ENCODE assay signal across 8 cellular contexts in genomic region chr21:44872568-44873355, GRCh38. TPM values are rescaled to one million over a fixed set of nuclear protein-coding genes. Genes with fewer than 3 reads are reported as not detected.
DNase-seq lines count a peak whose midpoint lies in the region; ATAC-seq and TF ChIP-seq lines count a peak whose summit lies in the region.

No MANE protein-coding gene starts in this region.

- H3K27ac ChIP-seq in RWPE1 = peak overlapping the region; percentile 97

- no peak for ATAC-seq in effector memory CD8-positive, alpha-beta T cell (replicated peaks)
- ATAC-seq in memory B cell (ENCODE audit: low read depth) = no peak
- ATAC-seq in GM19035 (IDR thresholded peaks at IDR 0.05; ENCODE audit: unreplicated experiment) = no peak
- ATAC-seq in HG03439 (IDR thresholded peaks at IDR 0.05; ENCODE audit: unreplicated experiment) = no peak

- peak; percentile 27 for DNase-seq in stimulated activated CD4-positive, alpha-beta T cell treated with anti-CD3 and anti-CD28 coated beads, Interleukin-4, amount 100 ng/mL, for 24 hours
- no peak for DNase-seq in stimulated activated CD4-positive, alpha-beta T cell treated with anti-CD3 and anti-CD28 coated beads, Interleukin-4, amount 100 ng/mL, for 1 hour
- DNase-seq in RWPE1 (ENCODE audit: low spot score) (no peak), memory B cell (ENCODE audit: low spot score in 2 of 2) (no peak), type B pancreatic cell (ENCODE audit: extremely low spot score, unreplicated experiment) (no peak)
- no peak for DNase-seq in effector memory CD8-positive, alpha-beta T cell

- TF ChIP-seq CTCF in RWPE1 (conservative IDR thresholded peaks at IDR 0.05; ENCODE audit: low read depth) (no peak), type B pancreatic cell (conservative IDR thresholded peaks at IDR 0.05) (no peak)

- H3K36me3 Mint-ChIP-seq in effector memory CD8-positive, alpha-beta T cell (ENCODE audit: insufficient read depth) = peaks cover 27% of the 10 kb centered on the region
- no peaks in the 10 kb centered on the region for H3K36me3 Mint-ChIP-seq in memory B cell
- peaks cover 4% of the 10 kb centered on the region for H3K36me3 Mint-ChIP-seq in type B pancreatic cell

- CTCF ChIA-PET in RWPE1 (lab: Yijun Ruan, JAX) = interaction anchor here (0.8 to 1.7 kb wide), 4 partner anchors 10 to 72 kb away, joined by 3 to 7 read pairs (median 4); no protein-coding TSS in a partner anchor

- no peaks in the 10 kb centered on the region for H3K9me3 Mint-ChIP-seq in effector memory CD8-positive, alpha-beta T cell
- H3K9me3 Mint-ChIP-seq in memory B cell = no peaks in the 10 kb centered on the region
- H3K9me3 Mint-ChIP-seq in type B pancreatic cell = no peaks in the 10 kb centered on the region

- H3K27ac Mint-ChIP-seq in effector memory CD8-positive, alpha-beta T cell = peak overlapping the region; percentile 86 to 87
- H3K27ac Mint-ChIP-seq in memory B cell = peak overlapping the region; percentile 92
- peak overlapping the region; percentile 94 for H3K27ac Mint-ChIP-seq in type B pancreatic cell

- peaks cover 49 to 56% of the 10 kb centered on the region in 2 donors for H3K4me1 Mint-ChIP-seq in effector memory CD8-positive, alpha-beta T cell (ENCODE audit: low read depth in 2 of 2)
- H3K4me1 Mint-ChIP-seq in memory B cell = peaks cover 33% of the 10 kb centered on the region
- peaks cover 35% of the 10 kb centered on the region for H3K4me1 Mint-ChIP-seq in type B pancreatic cell (ENCODE audit: unreplicated experiment)

- POLR2A ChIA-PET in RWPE1 (lab: Yijun Ruan, JAX; ENCODE audit: low non-redundant PET) = interaction anchor here (1.5 kb wide), 1 partner anchor 38 kb away, joined by 4 read pairs; no protein-coding TSS in a partner anchor

- no peaks in the 10 kb centered on the region for H3K27me3 Mint-ChIP-seq in effector memory CD8-positive, alpha-beta T cell
- H3K27me3 Mint-ChIP-seq in memory B cell = no peaks in the 10 kb centered on the region
- peaks cover 23% of the 10 kb centered on the region for H3K27me3 Mint-ChIP-seq in type B pancreatic cell

- H3K4me3 Mint-ChIP-seq in effector memory CD8-positive, alpha-beta T cell = peak overlapping the region; percentile 96 to 97
- H3K4me3 Mint-ChIP-seq in memory B cell (peak overlapping the region; percentile 89), type B pancreatic cell (peak overlapping the region; percentile 97)

RNA-seq across cellular contexts. Expression of gene PTTG1IP, which starts 0.7 kb away (rescaled TPM):
- total RNA-seq in type B pancreatic cell (ENCODE audit: low replicate concordance) = 168 and 195 TPM in 2 replicates

RNA-seq across cellular contexts. Expression of gene ITGB2, which starts 47.9 kb away (rescaled TPM):
- 0.36 and 0.80 TPM in 2 replicates for total RNA-seq in type B pancreatic cell (ENCODE audit: low replicate concordance)

RNA-seq across cellular contexts. Expression of gene SUMO3, which starts 54.9 kb away (rescaled TPM):
- 61.0 and 81.2 TPM in 2 replicates for total RNA-seq in type B pancreatic cell (ENCODE audit: low replicate concordance)
